Comparison of ENCODE assay signal across 29 cellular contexts in genomic region chr17:43548689-43549379, GRCh38. TPM values are rescaled to one million over a fixed set of nuclear protein-coding genes. Genes with fewer than 3 reads are reported as not detected.
"Had no signal": no experiment of that assay in that cellular context is flagged by ENCODE, and none has a peak within 500 bp of the region (broad histone marks: within the 10 kb centered on the region; RNA-seq: fewer than 3 reads in every experiment).

No MANE protein-coding gene starts in this region.

- H3K27ac ChIP-seq: brain microvascular endothelial cell, heart left ventricle, left ventricle myocardium inferior, neutrophil, prostate gland, sigmoid colon, uterus, WERI-Rb-1 had no signal

- H3K9me3 ChIP-seq: heart left ventricle, left ventricle myocardium inferior, neutrophil, prostate gland, sigmoid colon, uterus had no signal

- H3K27me3 ChIP-seq: brain microvascular endothelial cell, uterus had no signal

- H3K4me3 ChIP-seq: heart left ventricle, left ventricle myocardium inferior, lung, prostate gland, sigmoid colon, uterus had no signal

- ATAC-seq: activated T-cell treated with anti-CD3 and anti-CD28 coated beads, Interleukin-2, amount 50 U/mL, for 4 hours; activated T-helper 17 cell treated with anti-CD3 and anti-CD28 coated beads, Interleukin-2, amount 50 U/mL, for 72 hours; heart left ventricle; stimulated activated effector memory CD8-positive, alpha-beta T cell treated with anti-CD3 and anti-CD28 coated beads, Interleukin-12 subunit alpha, Interleukin-12 subunit beta, amount 100 ng/mL, for 72 hours; T-helper 17 cell had no signal

- FAIRE-seq: astrocyte, small intestine had no signal

- H3K36me3 ChIP-seq: brain microvascular endothelial cell, heart left ventricle, left ventricle myocardium inferior, neutrophil, prostate gland, sigmoid colon, uterus, WERI-Rb-1 had no signal

- DNase-seq: activated CD4-positive, alpha-beta memory T cell treated with anti-CD3 and anti-CD28 coated beads for 36 hours; activated CD4-positive, alpha-beta T cell treated with anti-CD3 and anti-CD28 coated beads, Interleukin-2, amount 10 ng/mL, durations not matched to agents 24 days and 14 days; activated CD4-positive, CD25-positive, alpha-beta regulatory T cell treated with anti-CD3 and anti-CD28 coated beads, Interleukin-2, amount 50 U/mL, for 72 hours; activated gamma-delta T cell treated with Interleukin-2 at 50 U/mL for 16 hours; activated naive CD4-positive, alpha-beta T cell treated with anti-CD3 and anti-CD28 coated beads, Interleukin-2, amount 50 U/mL, for 16 hours; activated T-cell treated with anti-CD3 and anti-CD28 coated beads, Interleukin-2, amount 50 U/mL, for 4 hours; amniotic stem cell; brain microvascular endothelial cell; central memory CD4-positive, alpha-beta T cell; heart left ventricle; hypothalamus; immature natural killer cell; left ventricle myocardium inferior; naive B cell; nephron progenitor cell; retina; sigmoid colon; small intestine; stimulated activated CD4-positive, alpha-beta T cell treated with anti-CD3 and anti-CD28 coated beads, Interleukin-4, amount 100 ng/mL, for 24 hours; T-helper 17 cell; T1000; uterus; WERI-Rb-1 had no signal

RNA-seq across cellular contexts. Expression of gene ETV4, which starts 2.7 kb away (rescaled TPM):
- total RNA-seq: T-helper 17 cell had no signal
- polyA plus RNA-seq: immature natural killer cell had no signal
